In the genomic region with DNA sequence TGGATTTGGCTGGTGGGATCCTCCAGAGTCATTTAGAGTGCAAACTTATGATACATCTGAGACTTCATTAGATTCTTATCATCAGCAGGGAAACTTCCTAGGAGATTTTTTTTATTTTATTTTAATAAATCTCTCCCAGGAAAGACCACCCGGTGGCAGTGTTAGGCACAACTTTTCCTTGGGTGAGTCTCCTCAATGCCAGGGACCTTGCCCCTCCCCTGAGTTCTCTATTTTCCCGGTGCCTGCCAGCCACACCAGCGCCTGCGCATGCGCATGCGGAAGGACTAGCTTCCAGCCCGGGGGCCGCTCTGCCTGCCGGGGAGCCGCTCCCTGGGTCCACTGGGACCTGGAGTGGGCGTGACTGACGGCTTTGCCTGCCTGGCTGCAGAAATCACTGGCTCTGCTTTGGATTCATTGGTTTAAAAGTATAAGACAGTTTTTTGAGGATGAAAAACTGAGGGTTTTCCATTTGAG, we compare ENCODE assay signal across 8 cellular contexts.
A peak's percentile ranks its signal among the peaks of the same experiment; 100 is the strongest.
DNase-seq lines count a peak whose midpoint lies in the region; ATAC-seq and TF ChIP-seq lines count a peak whose summit lies in the region.

No MANE protein-coding gene starts in this region.

- H3K4me1 ChIP-seq in HEK293 (ENCODE audit: control insufficient read depth, insufficient read depth, low read length), result 0 out of 2 replicates have a peak, but pooled peaks cover 2% of the 10 kb centered on the region

- CTCF ChIA-PET in HEK293 (lab: Yijun Ruan, JAX), result interaction anchor here (0.6 to 2.0 kb wide), 7 partner anchors 9 to 1161 kb away, joined by 3 to 9 read pairs (median 3); no protein-coding TSS in a partner anchor
- CTCF ChIA-PET in activated naive CD4-positive, alpha-beta T cell treated with anti-CD3 and anti-CD28 coated beads, Interleukin-2, amount 10 ng/mL, durations not matched to agents 7 days and 5 days (lab: Charles Lee), result interaction anchor here (0.8 kb wide), 1 partner anchor 8 kb away, joined by 3 read pairs; no protein-coding TSS in a partner anchor

- H3K9me3 Mint-ChIP-seq in activated naive CD4-positive, alpha-beta T cell treated with anti-CD3 and anti-CD28 coated beads, Interleukin-2, amount 10 ng/mL, durations not matched to agents 7 days and 5 days, result no peaks in the 10 kb centered on the region

- H3K36me3 Mint-ChIP-seq in activated naive CD4-positive, alpha-beta T cell treated with anti-CD3 and anti-CD28 coated beads, Interleukin-2, amount 10 ng/mL, durations not matched to agents 7 days and 5 days, result no peaks in the 10 kb centered on the region

- POLR2A ChIA-PET in HEK293 (lab: Yijun Ruan, JAX), result no interaction called here

- 0 out of 2 replicates have a peak, but pooled peaks have one; percentile 21 for TF ChIP-seq CTCF in HEK293 (tag by site-specific recombination; IDR thresholded peaks at IDR 0.05)

- H3K27ac Mint-ChIP-seq in activated naive CD4-positive, alpha-beta T cell treated with anti-CD3 and anti-CD28 coated beads, Interleukin-2, amount 10 ng/mL, durations not matched to agents 7 days and 5 days, result no peak overlapping the region

- peaks cover 9% of the 10 kb centered on the region for H3K27me3 Mint-ChIP-seq in activated naive CD4-positive, alpha-beta T cell treated with anti-CD3 and anti-CD28 coated beads, Interleukin-2, amount 10 ng/mL, durations not matched to agents 7 days and 5 days

- in situ Hi-C loops in T47D (cut with HindIII; ENCODE audit: low pct_unique_long_range_greater_than_20kb, low sequenced_read_pairs), result no loop called here

- H3K9me3 ChIP-seq in HEK293 (ENCODE audit: control insufficient read depth, insufficient read depth, low read depth, low read length), result no peaks in the 10 kb centered on the region

- no peak overlapping the region for H3K27ac ChIP-seq in HEK293 (ENCODE audit: extremely low read depth, low read depth, low read length)

- H3K4me1 Mint-ChIP-seq in activated naive CD4-positive, alpha-beta T cell treated with anti-CD3 and anti-CD28 coated beads, Interleukin-2, amount 10 ng/mL, durations not matched to agents 7 days and 5 days, result no peaks in the 10 kb centered on the region

- H3K36me3 ChIP-seq in HEK293 (ENCODE audit: control insufficient read depth in 2 of 2, insufficient read depth in 1 of 2, low read length in 2 of 2), result no peaks in the 10 kb centered on the region

- no peak overlapping the region for H3K4me3 Mint-ChIP-seq in activated naive CD4-positive, alpha-beta T cell treated with anti-CD3 and anti-CD28 coated beads, Interleukin-2, amount 10 ng/mL, durations not matched to agents 7 days and 5 days

- no peak for ATAC-seq in HG02798 (IDR thresholded peaks at IDR 0.05; ENCODE audit: poor library complexity, unreplicated experiment)

- DNase-seq in NCI-H524 (lab: John Stamatoyannopoulos, UW) (peak; percentile 94 to 96), T47D (ENCODE audit: low read depth in 1 of 2, low spot score in 1 of 2) (peak; percentile 21 to 65), iPS-NIHi11 (ENCODE audit: low spot score) (peak; percentile 94), OCI-M2 (lab: John Stamatoyannopoulos, UW; ENCODE audit: unreplicated experiment) (no peak)
- peak; percentile 10 for DNase-seq in stimulated activated CD4-positive, alpha-beta T cell treated with anti-CD3 and anti-CD28 coated beads, Interleukin-4, amount 100 ng/mL, for 1 hour
- DNase-seq in activated naive CD4-positive, alpha-beta T cell treated with anti-CD3 and anti-CD28 coated beads, Interleukin-2, amount 10 ng/mL, durations not matched to agents 7 days and 5 days, result no peak

- peak overlapping the region; percentile 27 for H3K4me3 ChIP-seq in HEK293 (ENCODE audit: low read depth, low read length)

TF ChIP-seq in HEK293, 187 proteins besides CTCF, POLR2A, EP300 and RAD21:
- peak; percentile 52; the same call in 1 of the 2 replicates for TF ChIP-seq PATZ1 (tag by site-specific recombination; IDR thresholded peaks at IDR 0.05)
- TF ChIP-seq PRDM10 (tag by site-specific recombination; IDR thresholded peaks at IDR 0.05), result 0 out of 2 replicates have a peak, but pooled peaks have one; percentile 27
- no peak for TF ChIP-seq ZNF16 (tag by site-specific recombination; IDR thresholded peaks at IDR 0.05; ENCODE audit: low read depth)
- TF ChIP-seq KLF9 (tag by site-specific recombination; IDR thresholded peaks at IDR 0.05; ENCODE audit: low read depth), result peak; percentile 61
- TF ChIP-seq GLI4 (tag by site-specific recombination; IDR thresholded peaks at IDR 0.05), result no peak
- peak; percentile 59; the same call in 1 of the 2 replicates for TF ChIP-seq ZNF561 (tag by site-specific recombination; IDR thresholded peaks at IDR 0.05; ENCODE audit: borderline replicate concordance)
- peak; percentile 54; the same call in 1 of the 2 replicates for TF ChIP-seq OSR2 (tag by site-specific recombination; IDR thresholded peaks at IDR 0.05)
- 0 out of 2 replicates have a peak, but pooled peaks have one; percentile 12 for TF ChIP-seq EGR2 (tag by site-specific recombination; IDR thresholded peaks at IDR 0.05; ENCODE audit: low read depth)
- TF ChIP-seq GLIS2 (tag by site-specific recombination; IDR thresholded peaks at IDR 0.05), result peak; percentile 80
- TF ChIP-seq ZNF645 (tag by site-specific recombination; IDR thresholded peaks at IDR 0.05), result no peak
- peak; percentile 71; the same call in 1 of the 2 replicates for TF ChIP-seq ZNF335 (tag by site-specific recombination; conservative IDR thresholded peaks at IDR 0.05)
- peak; percentile 49; the same call in 1 of the 2 replicates for TF ChIP-seq GLIS1 (tag by site-specific recombination; IDR thresholded peaks at IDR 0.05)
- TF ChIP-seq ZNF610 (tag by site-specific recombination; IDR thresholded peaks at IDR 0.05; ENCODE audit: borderline replicate concordance), result peak; percentile 84; the same call in 1 of the 2 replicates
- peak; percentile 78 for TF ChIP-seq ZBTB48 (tag by site-specific recombination; IDR thresholded peaks at IDR 0.05)
TF ChIP-seq in HEK293: peak in this region for 11.

Comparison
In these comparisons a context has a peak if more than half of its experiments do, and no peak if none do; other contexts are left out.
1. DNase-seq: peak in NCI-H524 (2 of 2), T47D (2 of 2), iPS-NIHi11 (single experiment) and stimulated activated CD4-positive, alpha-beta T cell treated with anti-CD3 and anti-CD28 coated beads, Interleukin-4, amount 100 ng/mL, for 1 hour (single experiment); none in activated naive CD4-positive, alpha-beta T cell treated with anti-CD3 and anti-CD28 coated beads, Interleukin-2, amount 10 ng/mL, durations not matched to agents 7 days and 5 days (single experiment) and OCI-M2 (single experiment).